ENCODE assay signal across 16 cellular contexts in the genomic region with DNA sequence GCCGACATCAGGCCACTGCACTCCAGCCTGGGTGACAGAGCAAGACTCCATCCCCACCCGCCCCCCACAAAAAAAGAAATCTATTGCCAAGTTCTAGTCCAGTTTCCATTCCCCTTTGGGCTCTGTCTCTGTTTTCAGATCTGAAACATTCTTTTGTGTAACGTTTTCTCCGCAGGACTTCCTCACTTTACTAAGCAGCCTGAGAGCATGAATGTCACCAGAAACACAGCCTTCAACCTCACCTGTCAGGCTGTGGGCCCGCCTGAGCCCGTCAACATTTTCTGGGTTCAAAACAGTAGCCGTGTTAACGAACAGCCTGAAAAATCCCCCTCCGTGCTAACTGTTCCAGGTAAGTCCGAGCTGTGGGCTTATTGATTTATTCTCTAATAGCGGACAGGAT. TPM values are rescaled to one million over a fixed set of nuclear protein-coding genes. Genes with fewer than 3 reads are reported as not detected.
DNase-seq lines count a peak whose midpoint lies in the region; ATAC-seq and TF ChIP-seq lines count a peak whose summit lies in the region.
"Had no signal": no experiment of that assay in that cellular context is flagged by ENCODE, and none has a peak within 500 bp of the region (broad histone marks: within the 10 kb centered on the region; RNA-seq: fewer than 3 reads in every experiment).

No MANE protein-coding gene starts in this region.

- no peak for DNase-seq in PC-9
- DNase-seq in colonic mucosa, result no peak
- no peak for DNase-seq in neural progenitor cell (ENCODE audit: low spot score)
- no peak for DNase-seq in tibial artery
- DNase-seq in NOMO-1 treated with dmso at 0.1 percent for 144 hours (lab: John Stamatoyannopoulos, UW; ENCODE audit: unreplicated experiment), result no peak
- no peak for DNase-seq in effector CD4-positive, alpha-beta T cell
- DNase-seq in GM13977 (ENCODE audit: low spot score), result no peak
- DNase-seq: central memory CD4-positive, alpha-beta T cell; Kasumi-1; NCI-H1436 treated with DMSO at 0.1 percent for 48 hours; NCI-H2227 treated with DMSO at 0.1 percent for 48 hours; nephron progenitor cell; SW 1271 had no signal

- BruUV-seq in PC-9 (replicated peaks; lab: Mats Ljungman, UMichigan), result no TSS peak

- no peak overlapping the region for H2AFZ ChIP-seq in PC-9
- H2AFZ ChIP-seq in neural progenitor cell (replicated peaks), result no peak overlapping the region

- POLR2A ChIA-PET in PC-9 (lab: Charles Lee; ENCODE audit: unreplicated experiment), result interaction anchor here (0.8 kb wide), 1 partner anchor 42 kb away, joined by 6 read pairs; no protein-coding TSS in a partner anchor

- peak overlapping the region; percentile 21; the same call in 1 of the 2 replicates for H3K4me2 ChIP-seq in PC-9
- no peak overlapping the region for H3K4me2 ChIP-seq in neural progenitor cell

- H3F3A ChIP-seq in PC-9 (ENCODE audit: insufficient read depth, low read depth) (peaks cover 27% of the 10 kb centered on the region), neural progenitor cell (ENCODE audit: low read depth) (no peaks in the 10 kb centered on the region)

- no peaks in the 10 kb centered on the region for H3K9me2 ChIP-seq in PC-9 (ENCODE audit: insufficient read depth)

- in situ Hi-C loops in GM13977 (cut with MboI; ENCODE audit: low pct_unique_long_range_greater_than_20kb, low sequenced_read_pairs, unreplicated experiment), result no loop called here

- no peaks in the 10 kb centered on the region for H4K20me1 ChIP-seq in PC-9 (ENCODE audit: insufficient read depth)
- H4K20me1 ChIP-seq in neural progenitor cell (ENCODE audit: low read depth), result no peaks in the 10 kb centered on the region

- H3K36me3 ChIP-seq in PC-9 (ENCODE audit: low read depth) (no peaks in the 10 kb centered on the region), colonic mucosa (no peaks in the 10 kb centered on the region), neural progenitor cell (no peaks in the 10 kb centered on the region), tibial artery (peaks cover 0 to 21% (median 8%) of the 10 kb centered on the region in 3 donors)

- H3K27me3 ChIP-seq in PC-9 (ENCODE audit: insufficient read depth, low read depth) (no peaks in the 10 kb centered on the region), colonic mucosa (no peaks in the 10 kb centered on the region), neural progenitor cell (no peaks in the 10 kb centered on the region), tibial artery (no peaks in the 10 kb centered on the region)

- no peak overlapping the region for H3K9ac ChIP-seq in colonic mucosa (ENCODE audit: low read depth in 2 of 2, low read length in 2 of 2)
- no peak overlapping the region for H3K9ac ChIP-seq in neural progenitor cell

- H3K4me3 Mint-ChIP-seq in neural progenitor cell, result no peak overlapping the region
- H3K4me3 Mint-ChIP-seq: activated naive CD8-positive, alpha-beta T cell; B cell; nephron progenitor cell had no signal

- CTCF ChIA-PET in PC-9 (lab: Charles Lee), result interaction anchor here (0.6 kb wide), 1 partner anchor 10 kb away, joined by 7 read pairs; no protein-coding TSS in a partner anchor

- intact Hi-C loops in PC-9 (cut with micrococcal nuclease; ENCODE audit: unreplicated experiment), result loop anchor here (2.0 kb wide), 1 partner anchor 38 kb away; no protein-coding TSS in a partner anchor
- intact Hi-C loops in colonic mucosa (cut with DNase I), result no loop called here
- intact Hi-C loops in tibial artery (cut with DNase I; ENCODE audit: low total_unique reads), result loop anchor here (2.0 kb wide), 1 partner anchor 48 kb away; a partner anchor contains a TSS

- H3K9me3 ChIP-seq in PC-9 (ENCODE audit: insufficient read depth, low read depth), result no peaks in the 10 kb centered on the region
- H3K9me3 ChIP-seq in colonic mucosa, result no peaks in the 10 kb centered on the region
- H3K9me3 ChIP-seq in neural progenitor cell (ENCODE audit: low read depth), result no peaks in the 10 kb centered on the region
- H3K9me3 ChIP-seq in tibial artery, result no peaks in the 10 kb centered on the region

- ATAC-seq in SK-N-SH treated with all-trans-retinoic acid at 6 μM for 48 hours, result no peak

- H3K27ac ChIP-seq in PC-9, result peak overlapping the region; percentile 92
- H3K27ac ChIP-seq in colonic mucosa, result peak overlapping the region; percentile 47
- H3K27ac ChIP-seq in neural progenitor cell, result no peak overlapping the region
- H3K27ac ChIP-seq in tibial artery, result peak overlapping the region; percentile 82 to 84

- TF ChIP-seq CTCF in PC-9 (conservative IDR thresholded peaks at IDR 0.05) (no peak), colonic mucosa (IDR thresholded peaks at IDR 0.05) (no peak), neural progenitor cell (IDR thresholded peaks at IDR 0.05) (no peak), tibial artery (IDR thresholded peaks at IDR 0.05) (no peak), GM13977 (IDR thresholded peaks at IDR 0.05; ENCODE audit: extremely low read depth, insufficient read depth, missing control alignments) (no peak)

- H3K4me1 Mint-ChIP-seq in neural progenitor cell, result peaks cover 16% of the 10 kb centered on the region
- H3K4me1 Mint-ChIP-seq: B cell had no signal

- H3K4me3 ChIP-seq in PC-9 (no peak overlapping the region), colonic mucosa (no peak overlapping the region), neural progenitor cell (no peak overlapping the region), tibial artery (no peak overlapping the region)

- H3K27me3 Mint-ChIP-seq in neural progenitor cell (ENCODE audit: insufficient read depth, low read depth), result no peaks in the 10 kb centered on the region

- H3K27ac Mint-ChIP-seq in neural progenitor cell, result peak overlapping the region; percentile 15
- H3K27ac Mint-ChIP-seq: activated naive CD8-positive, alpha-beta T cell; B cell; nephron progenitor cell had no signal

- H3K9me3 Mint-ChIP-seq in neural progenitor cell, result no peaks in the 10 kb centered on the region
- H3K9me3 Mint-ChIP-seq: nephron progenitor cell had no signal

- no peaks in the 10 kb centered on the region for H3K79me2 ChIP-seq in PC-9 (ENCODE audit: low read depth)
- no peaks in the 10 kb centered on the region for H3K79me2 ChIP-seq in neural progenitor cell (ENCODE audit: low read depth)

- peaks cover 5% of the 10 kb centered on the region for H3K36me3 Mint-ChIP-seq in neural progenitor cell
- H3K36me3 Mint-ChIP-seq: activated naive CD8-positive, alpha-beta T cell had no signal

- H3K4me1 ChIP-seq in PC-9 (replicated peaks; ENCODE audit: insufficient read depth), result peaks cover 28% of the 10 kb centered on the region
- peaks cover 11% of the 10 kb centered on the region for H3K4me1 ChIP-seq in colonic mucosa
- H3K4me1 ChIP-seq in neural progenitor cell, result peaks cover 4% of the 10 kb centered on the region
- peaks cover 0 to 48% (median 24%) of the 10 kb centered on the region in 4 donors for H3K4me1 ChIP-seq in tibial artery

TF ChIP-seq in SK-N-SH treated with all-trans-retinoic acid at 6 μM for 48 hours, 23 proteins besides CTCF, POLR2A, EP300 and RAD21 (continues in another document):
- no peak for TF ChIP-seq ISL1 (CRISPR knock-in tag; IDR thresholded peaks at IDR 0.05)
- TF ChIP-seq, protein P1, sequence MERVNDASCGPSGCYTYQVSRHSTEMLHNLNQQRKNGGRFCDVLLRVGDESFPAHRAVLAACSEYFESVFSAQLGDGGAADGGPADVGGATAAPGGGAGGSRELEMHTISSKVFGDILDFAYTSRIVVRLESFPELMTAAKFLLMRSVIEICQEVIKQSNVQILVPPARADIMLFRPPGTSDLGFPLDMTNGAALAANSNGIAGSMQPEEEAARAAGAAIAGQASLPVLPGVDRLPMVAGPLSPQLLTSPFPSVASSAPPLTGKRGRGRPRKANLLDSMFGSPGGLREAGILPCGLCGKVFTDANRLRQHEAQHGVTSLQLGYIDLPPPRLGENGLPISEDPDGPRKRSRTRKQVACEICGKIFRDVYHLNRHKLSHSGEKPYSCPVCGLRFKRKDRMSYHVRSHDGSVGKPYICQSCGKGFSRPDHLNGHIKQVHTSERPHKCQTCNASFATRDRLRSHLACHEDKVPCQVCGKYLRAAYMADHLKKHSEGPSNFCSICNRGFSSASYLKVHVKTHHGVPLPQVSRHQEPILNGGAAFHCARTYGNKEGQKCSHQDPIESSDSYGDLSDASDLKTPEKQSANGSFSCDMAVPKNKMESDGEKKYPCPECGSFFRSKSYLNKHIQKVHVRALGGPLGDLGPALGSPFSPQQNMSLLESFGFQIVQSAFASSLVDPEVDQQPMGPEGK (CRISPR knock-in tag; IDR thresholded peaks at IDR 0.05; ENCODE audit: borderline replicate concordance), result no peak
- TF ChIP-seq, protein P2, sequence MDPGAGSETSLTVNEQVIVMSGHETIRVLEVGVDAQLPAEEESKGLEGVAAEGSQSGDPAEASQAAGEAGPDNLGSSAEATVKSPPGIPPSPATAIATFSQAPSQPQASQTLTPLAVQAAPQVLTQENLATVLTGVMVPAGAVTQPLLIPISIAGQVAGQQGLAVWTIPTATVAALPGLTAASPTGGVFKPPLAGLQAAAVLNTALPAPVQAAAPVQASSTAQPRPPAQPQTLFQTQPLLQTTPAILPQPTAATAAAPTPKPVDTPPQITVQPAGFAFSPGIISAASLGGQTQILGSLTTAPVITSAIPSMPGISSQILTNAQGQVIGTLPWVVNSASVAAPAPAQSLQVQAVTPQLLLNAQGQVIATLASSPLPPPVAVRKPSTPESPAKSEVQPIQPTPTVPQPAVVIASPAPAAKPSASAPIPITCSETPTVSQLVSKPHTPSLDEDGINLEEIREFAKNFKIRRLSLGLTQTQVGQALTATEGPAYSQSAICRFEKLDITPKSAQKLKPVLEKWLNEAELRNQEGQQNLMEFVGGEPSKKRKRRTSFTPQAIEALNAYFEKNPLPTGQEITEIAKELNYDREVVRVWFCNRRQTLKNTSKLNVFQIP (CRISPR knock-in tag; IDR thresholded peaks at IDR 0.05; ENCODE audit: borderline replicate concordance, low read depth), result no peak
- TF ChIP-seq ZC3H10 (CRISPR knock-in tag; IDR thresholded peaks at IDR 0.05), result no peak
- no peak for TF ChIP-seq TOX (CRISPR knock-in tag; IDR thresholded peaks at IDR 0.05; ENCODE audit: borderline replicate concordance)
- TF ChIP-seq ZNF70 (CRISPR knock-in tag; IDR thresholded peaks at IDR 0.05), result no peak
- TF ChIP-seq PPARA (CRISPR knock-in tag; IDR thresholded peaks at IDR 0.05; ENCODE audit: borderline replicate concordance), result no peak
- no peak for TF ChIP-seq TCF4 (CRISPR knock-in tag; IDR thresholded peaks at IDR 0.05; ENCODE audit: borderline replicate concordance)
- no peak for TF ChIP-seq SNAI2 (CRISPR knock-in tag; IDR thresholded peaks at IDR 0.05)
- TF ChIP-seq BACH2 (CRISPR knock-in tag; IDR thresholded peaks at IDR 0.05; ENCODE audit: borderline replicate concordance), result no peak
- TF ChIP-seq ARNTL (CRISPR knock-in tag; IDR thresholded peaks at IDR 0.05; ENCODE audit: borderline replicate concordance, low read depth), result no peak
- TF ChIP-seq RARB (CRISPR knock-in tag; IDR thresholded peaks at IDR 0.05), result no peak
- no peak for TF ChIP-seq GLIS3 (CRISPR knock-in tag; IDR thresholded peaks at IDR 0.05)

RNA-seq across cellular contexts. Expression of a gene that starts 48.8 kb away (rescaled TPM):
- total RNA-seq in PC-9 (2021) (1.6 and 3.4 TPM in 2 replicates), colonic mucosa (1 to 10 TPM; 3.9 TPM), neural progenitor cell (ENCODE audit: low replicate concordance) (4.6 and 6.1 TPM in 2 replicates)
